In genomic region chr12:104304261-104305004, GRCh38 we compare ENCODE assay signal across 9 cellular contexts. TPM values are rescaled to one million over a fixed set of nuclear protein-coding genes. Genes with fewer than 3 reads are reported as not detected.
A peak's percentile ranks its signal among the peaks of the same experiment; 100 is the strongest.
DNase-seq lines count a peak whose midpoint lies in the region; ATAC-seq, FAIRE-seq and TF ChIP-seq lines count a peak whose summit lies in the region.
"Had no signal": no experiment of that assay in that cellular context is flagged by ENCODE, and none has a peak within 500 bp of the region (broad histone marks: within the 10 kb centered on the region; RNA-seq: fewer than 3 reads in every experiment).

No MANE protein-coding gene starts in this region.

- intact Hi-C loops in OCI-LY7 (cut with micrococcal nuclease; ENCODE audit: unreplicated experiment) (no loop called here), ovary (cut with DNase I) (loop anchor here in 1 of 4 donors (5.0 kb wide), 1 partner anchor 87 kb away; the partner anchor contains the start of gene TXNRD1)

- H3K4me1 ChIP-seq in OCI-LY7 (ENCODE audit: insufficient read depth, low read length, poor library complexity, severe bottlenecking), result peaks cover 27% of the 10 kb centered on the region
- peaks cover 7% of the 10 kb centered on the region for H3K4me1 ChIP-seq in ovary (ENCODE audit: insufficient read depth)

- 66 to 72% (median 72%) methylated on average over 10 of the region's 10 CpGs for WGBS in ovary, 3 donors

- H3K27me3 ChIP-seq in ovary, result no peaks in the 10 kb centered on the region

- no peaks in the 10 kb centered on the region for H3K9me2 ChIP-seq in OCI-LY7 (ENCODE audit: insufficient read depth, low read length)

- H3K9me3 ChIP-seq in OCI-LY7 (ENCODE audit: low read length) (no peaks in the 10 kb centered on the region), ovary (no peaks in the 10 kb centered on the region)

- no peak for FAIRE-seq in H54 (lab: Jason Lieb, UNC)

- POLR2A ChIA-PET in OCI-LY7 (lab: Charles Lee), result interaction anchor here (0.7 to 2.9 kb wide), 6 partner anchors 12 to 980 kb away, joined by 3 to 11 read pairs (median 4); no protein-coding TSS in a partner anchor

- peak overlapping the region; percentile 63 for H3K4me2 ChIP-seq in OCI-LY7 (ENCODE audit: low read length)

- DNase-seq in Ammon's horn (ENCODE audit: low spot score), result peak; percentile 16
- no peak for DNase-seq in OCI-LY7 (ENCODE audit: low spot score)
- DNase-seq in epithelial cell of proximal tubule (ENCODE audit: low read depth), result no peak
- DNase-seq in ovary, result no peak
- DNase-seq in OCI-M2 (lab: John Stamatoyannopoulos, UW; ENCODE audit: unreplicated experiment), result no peak
- no peak for DNase-seq in H54 (ENCODE audit: insufficient read length, low spot score)
- DNase-seq: NCI-H2171 treated with DMSO at 0.1 percent for 48 hours had no signal

- H4K20me1 ChIP-seq in OCI-LY7 (ENCODE audit: insufficient read depth, low read length), result peaks cover 30% of the 10 kb centered on the region

- TF ChIP-seq CTCF in OCI-LY7 (conservative IDR thresholded peaks at IDR 0.05; ENCODE audit: low read length) (no peak), epithelial cell of proximal tubule (conservative IDR thresholded peaks at IDR 0.05; ENCODE audit: low read depth, low read length) (no peak), ovary (IDR thresholded peaks at IDR 0.05) (no peak)

- H3K27ac ChIP-seq in OCI-LY7 (ENCODE audit: low read depth, low read length, poor library complexity, severe bottlenecking) (peak overlapping the region; percentile 47), ovary (peak overlapping the region; percentile 46 to 75)

- TSS peak; percentile 8 for BruUV-seq in OCI-LY7 (replicated peaks; lab: Mats Ljungman, UMichigan)

- H3K36me3 ChIP-seq in OCI-LY7 (ENCODE audit: insufficient read depth, low read length) (peaks cover 83% of the 10 kb centered on the region), ovary (no peaks in the 10 kb centered on the region)

- H3K4me3 ChIP-seq in OCI-LY7 (ENCODE audit: low read depth, low read length, poor library complexity, severe bottlenecking) (peak overlapping the region; percentile 64), epithelial cell of proximal tubule (ENCODE audit: low read depth, low read length) (peak overlapping the region; percentile 57), ovary (peak overlapping the region; percentile 47)

- H3K79me2 ChIP-seq in OCI-LY7 (ENCODE audit: insufficient read depth, low read depth, low read length), result peaks cover 98% of the 10 kb centered on the region

- TF ChIP-seq POLR2A in ovary (IDR thresholded peaks at IDR 0.05) (no peak), H54 (IDR thresholded peaks at IDR 0.05; ENCODE audit: low read depth, low read length) (no peak)

- no peak overlapping the region for H2AFZ ChIP-seq in OCI-LY7 (ENCODE audit: low read length)

- no peak for TF ChIP-seq EP300 in ovary (IDR thresholded peaks at IDR 0.05)

- no peak for ATAC-seq in HG03095 (IDR thresholded peaks at IDR 0.05; ENCODE audit: unreplicated experiment)
- ATAC-seq in GM21576 (IDR thresholded peaks at IDR 0.05; ENCODE audit: unreplicated experiment), result no peak

- CTCF ChIA-PET in OCI-LY7 (lab: Charles Lee; ENCODE audit: unreplicated experiment), result interaction anchor here (2.0 kb wide), 1 partner anchor 18 kb away, joined by 7 read pairs; no protein-coding TSS in a partner anchor

RNA-seq across cellular contexts. Expression of gene EID3, which starts 0.9 kb away (rescaled TPM):
- total RNA-seq in OCI-LY7 (2014; rRNA removed; shearing (Covaris generic)), result 7.2 and 8.2 TPM in 2 replicates
- total RNA-seq in OCI-LY7 (2022), result 5.1 and 5.5 TPM in 2 replicates
- total RNA-seq in epithelial cell of proximal tubule, result 1.1 and 1.3 TPM in 2 replicates
- total RNA-seq in ovary, result 10 to 100 TPM in 2 of 7 donors, 1 to 10 TPM in 5; 5.2 to 23.4 (median 7.3) TPM
- 1 to 10 TPM; 3.0 to 6.0 TPM for polyA plus RNA-seq in ovary
